Comparison of ENCODE assay signal across 1 cellular context in genomic region chr1:212979340-212980122, GRCh38.
TF ChIP-seq lines count a peak whose summit lies in the region.

No MANE protein-coding gene starts in this region.

TF ChIP-seq in GM12878, 131 proteins besides CTCF, POLR2A, EP300 and RAD21 (continued from another document):
- TF ChIP-seq NR2F1 (conservative IDR thresholded peaks at IDR 0.05) (peak; percentile 24; the same call in 1 of the 2 replicates), POLR2AphosphoS5 (IDR thresholded peaks at IDR 0.05; ENCODE audit: low read length) (0 out of 2 replicates have a peak, but pooled peaks have one; percentile 45), NR2C2 (IDR thresholded peaks at IDR 0.05; ENCODE audit: borderline replicate concordance, control insufficient read depth, insufficient read length, low read depth) (no peak), BHLHE40 (IDR thresholded peaks at IDR 0.05; ENCODE audit: borderline replicate concordance in 1 of 2, low read depth in 2 of 2, low read length in 1 of 2) (peak; percentile 52 to 56; a peak in 2 of 4 replicates), BACH1 (IDR thresholded peaks at IDR 0.05; ENCODE audit: borderline replicate concordance) (no peak)
